ENCODE assay signal across 33 cellular contexts in genomic region chr5:9613360-9613759, GRCh38. TPM values are rescaled to one million over a fixed set of nuclear protein-coding genes. Genes with fewer than 3 reads are reported as not detected.
"Had no signal": no experiment of that assay in that cellular context is flagged by ENCODE, and none has a peak within 500 bp of the region (broad histone marks: within the 10 kb centered on the region; RNA-seq: fewer than 3 reads in every experiment).

No MANE protein-coding gene starts in this region.

- H3K27ac Mint-ChIP-seq: activated CD4-positive, alpha-beta memory T cell treated with anti-CD3 and anti-CD28 coated beads, Interleukin-2, amount 10 ng/mL, durations not matched to agents 7 days and 5 days; activated CD4-positive, alpha-beta T cell treated with anti-CD3 and anti-CD28 coated beads, Interleukin-2, amount 10 ng/mL, durations not matched to agents 7 days and 5 days; activated naive CD4-positive, alpha-beta T cell treated with anti-CD3 and anti-CD28 coated beads, Interleukin-2, amount 10 ng/mL, durations not matched to agents 7 days and 5 days; activated naive CD4-positive, alpha-beta T cell treated with anti-CD3 and anti-CD28 coated beads, Interleukin-2, amount 50 U/mL, for 72 hours; activated naive CD8-positive, alpha-beta T cell treated with anti-CD3 and anti-CD28 coated beads, Interleukin-2, amount 10 ng/mL, durations not matched to agents 7 days and 5 days; activated T-cell treated with anti-CD3 and anti-CD28 coated beads, Interleukin-2, amount 50 U/mL, for 24 hours; activated T-cell treated with anti-CD3 and anti-CD28 coated beads, Interleukin-2, amount 50 U/mL, for 72 hours; brain; dendritic cell treated with granulocyte-macrophage colony-stimulating factor and Interleukin-4, amounts not matched to agents 40 ng/mL and 50 ng/mL, for 4 days; endodermal cell had no signal

- FAIRE-seq: bronchial epithelial cell had no signal

- H3K27me3 ChIP-seq: ascending aorta, dorsolateral prefrontal cortex, esophagus squamous epithelium, gastroesophageal sphincter had no signal

- H3K4me1 ChIP-seq: ascending aorta, esophagus squamous epithelium, gastroesophageal sphincter had no signal

- H3K4me3 Mint-ChIP-seq: activated CD4-positive, alpha-beta memory T cell treated with anti-CD3 and anti-CD28 coated beads, Interleukin-2, amount 10 ng/mL, durations not matched to agents 7 days and 5 days; activated CD4-positive, alpha-beta T cell treated with anti-CD3 and anti-CD28 coated beads, Interleukin-2, amount 10 ng/mL, durations not matched to agents 7 days and 5 days; activated naive CD4-positive, alpha-beta T cell treated with anti-CD3 and anti-CD28 coated beads, Interleukin-2, amount 10 ng/mL, durations not matched to agents 7 days and 5 days; activated naive CD8-positive, alpha-beta T cell treated with anti-CD3 and anti-CD28 coated beads, Interleukin-2, amount 10 ng/mL, durations not matched to agents 7 days and 5 days; activated T-cell treated with anti-CD3 and anti-CD28 coated beads, Interleukin-2, amount 50 U/mL, for 24 hours; activated T-cell treated with anti-CD3 and anti-CD28 coated beads, Interleukin-2, amount 50 U/mL, for 72 hours; brain; central memory CD8-positive, alpha-beta T cell; dendritic cell treated with granulocyte-macrophage colony-stimulating factor and Interleukin-4, amounts not matched to agents 40 ng/mL and 50 ng/mL, for 4 days; endodermal cell had no signal

- H3K4me3 ChIP-seq: ascending aorta, coronary artery, dorsolateral prefrontal cortex, esophagus squamous epithelium, gastroesophageal sphincter had no signal

- DNase-seq: activated CD4-positive, alpha-beta memory T cell treated with anti-CD3 and anti-CD28 coated beads, Interleukin-2, amount 10 ng/mL, durations not matched to agents 7 days and 5 days; activated CD4-positive, alpha-beta T cell treated with anti-CD3 and anti-CD28 coated beads for 1 hour; activated CD4-positive, alpha-beta T cell treated with anti-CD3 and anti-CD28 coated beads for 4 hours; activated CD4-positive, alpha-beta T cell treated with anti-CD3 and anti-CD28 coated beads, Interleukin-2, amount 10 ng/mL, durations not matched to agents 7 days and 5 days; activated CD4-positive, alpha-beta T cell treated with anti-CD3 and anti-CD28 coated beads, Interleukin-2, amount 50 U/mL, for 4 hours; activated CD4-positive, CD25-positive, alpha-beta regulatory T cell; activated CD8-positive, alpha-beta memory T cell treated with anti-CD3 and anti-CD28 coated beads, Interleukin-2, amount 50 U/mL, for 48 hours; activated gamma-delta T cell; activated naive CD4-positive, alpha-beta T cell; activated naive CD4-positive, alpha-beta T cell treated with anti-CD3 and anti-CD28 coated beads, Interleukin-2, amount 10 ng/mL, durations not matched to agents 7 days and 5 days; activated naive CD8-positive, alpha-beta T cell treated with anti-CD3 and anti-CD28 coated beads, Interleukin-2, amount 10 ng/mL, durations not matched to agents 7 days and 5 days; activated T-cell treated with anti-CD3 and anti-CD28 coated beads for 4 hours; activated T-cell treated with anti-CD3 and anti-CD28 coated beads, Interleukin-2, amount 50 U/mL, for 24 hours; activated T-cell treated with anti-CD3 and anti-CD28 coated beads, Interleukin-2, amount 50 U/mL, for 72 hours; dorsolateral prefrontal cortex; effector memory CD4-positive, alpha-beta T cell; endodermal cell; erythroblast; esophagus squamous epithelium; foreskin melanocyte; T-helper 2 cell had no signal

- H3K9me3 Mint-ChIP-seq: activated CD4-positive, alpha-beta memory T cell treated with anti-CD3 and anti-CD28 coated beads, Interleukin-2, amount 10 ng/mL, durations not matched to agents 7 days and 5 days; activated naive CD8-positive, alpha-beta T cell treated with anti-CD3 and anti-CD28 coated beads, Interleukin-2, amount 10 ng/mL, durations not matched to agents 7 days and 5 days had no signal

- ATAC-seq: activated naive CD4-positive, alpha-beta T cell treated with anti-CD3 and anti-CD28 coated beads, Interleukin-2, amount 50 U/mL, for 72 hours; activated T-cell treated with anti-CD3 and anti-CD28 coated beads, Interleukin-2, amount 50 U/mL, for 72 hours; gastroesophageal sphincter had no signal

- H3K36me3 ChIP-seq: ascending aorta, esophagus squamous epithelium, gastroesophageal sphincter had no signal

- H3K27me3 Mint-ChIP-seq: activated CD4-positive, alpha-beta memory T cell treated with anti-CD3 and anti-CD28 coated beads, Interleukin-2, amount 10 ng/mL, durations not matched to agents 7 days and 5 days; activated CD4-positive, alpha-beta T cell treated with anti-CD3 and anti-CD28 coated beads, Interleukin-2, amount 10 ng/mL, durations not matched to agents 7 days and 5 days; activated naive CD4-positive, alpha-beta T cell treated with anti-CD3 and anti-CD28 coated beads, Interleukin-2, amount 10 ng/mL, durations not matched to agents 7 days and 5 days; activated naive CD8-positive, alpha-beta T cell treated with anti-CD3 and anti-CD28 coated beads, Interleukin-2, amount 10 ng/mL, durations not matched to agents 7 days and 5 days; activated T-cell treated with anti-CD3 and anti-CD28 coated beads, Interleukin-2, amount 50 U/mL, for 24 hours; central memory CD8-positive, alpha-beta T cell; dendritic cell treated with granulocyte-macrophage colony-stimulating factor and Interleukin-4, amounts not matched to agents 40 ng/mL and 50 ng/mL, for 4 days had no signal

- H3K36me3 Mint-ChIP-seq: activated naive CD4-positive, alpha-beta T cell treated with anti-CD3 and anti-CD28 coated beads, Interleukin-2, amount 10 ng/mL, durations not matched to agents 7 days and 5 days; activated naive CD4-positive, alpha-beta T cell treated with anti-CD3 and anti-CD28 coated beads, Interleukin-2, amount 50 U/mL, for 72 hours; activated naive CD8-positive, alpha-beta T cell treated with anti-CD3 and anti-CD28 coated beads, Interleukin-2, amount 10 ng/mL, durations not matched to agents 7 days and 5 days; brain had no signal

- H3K27ac ChIP-seq: ascending aorta, coronary artery, dorsolateral prefrontal cortex, esophagus squamous epithelium, gastroesophageal sphincter had no signal

- H3K4me1 Mint-ChIP-seq: activated CD4-positive, alpha-beta memory T cell treated with anti-CD3 and anti-CD28 coated beads, Interleukin-2, amount 10 ng/mL, durations not matched to agents 7 days and 5 days; activated CD4-positive, alpha-beta T cell treated with anti-CD3 and anti-CD28 coated beads, Interleukin-2, amount 10 ng/mL, durations not matched to agents 7 days and 5 days; activated naive CD4-positive, alpha-beta T cell treated with anti-CD3 and anti-CD28 coated beads, Interleukin-2, amount 10 ng/mL, durations not matched to agents 7 days and 5 days; activated naive CD8-positive, alpha-beta T cell treated with anti-CD3 and anti-CD28 coated beads, Interleukin-2, amount 10 ng/mL, durations not matched to agents 7 days and 5 days; central memory CD8-positive, alpha-beta T cell had no signal

RNA-seq across cellular contexts. Expression of gene TAS2R1, which starts 16.8 kb away (rescaled TPM):
- total RNA-seq: activated CD4-positive, alpha-beta memory T cell treated with anti-CD3 and anti-CD28 coated beads, Interleukin-2, amount 10 ng/mL, durations not matched to agents 7 days and 5 days; activated CD4-positive, alpha-beta T cell treated with anti-CD3 and anti-CD28 coated beads, Interleukin-2, amount 10 ng/mL, durations not matched to agents 7 days and 5 days; activated naive CD4-positive, alpha-beta T cell treated with anti-CD3 and anti-CD28 coated beads, Interleukin-2, amount 50 U/mL, for 72 hours; activated naive CD8-positive, alpha-beta T cell treated with anti-CD3 and anti-CD28 coated beads, Interleukin-2, amount 10 ng/mL, durations not matched to agents 7 days and 5 days; activated T-cell treated with anti-CD3 and anti-CD28 coated beads, Interleukin-2, amount 50 U/mL, for 72 hours; ascending aorta; bronchial epithelial cell; cardiac septum; esophagus squamous epithelium; fibroblast of lung; gastroesophageal sphincter; glomerular endothelial cell; T-helper 1 cell treated with Interleukin-12 subunit alpha and Interleukin-12 subunit beta and Interleukin-4 antibody, amounts not matched to agents 30 ng/mL and 1 ng/mL, for 36 hours had no signal
